ENCODE assay signal across 16 cellular contexts in genomic region chr7:36970551-36971514, GRCh38.
DNase-seq lines count a peak whose midpoint lies in the region; ATAC-seq and TF ChIP-seq lines count a peak whose summit lies in the region.
"Had no signal": no experiment of that assay in that cellular context is flagged by ENCODE, and none has a peak within 500 bp of the region (broad histone marks: within the 10 kb centered on the region; RNA-seq: fewer than 3 reads in every experiment).

No MANE protein-coding gene starts in this region.

- H3K27me3 ChIP-seq in endodermal cell (ENCODE audit: control insufficient read depth, insufficient read depth, low read length, poor library complexity, severe bottlenecking), result no peaks in the 10 kb centered on the region
- H3K27me3 ChIP-seq: vagina had no signal

- no peak overlapping the region for H3K27ac ChIP-seq in endodermal cell (ENCODE audit: low read depth, low read length)
- H3K27ac ChIP-seq: GM23248, left ventricle myocardium inferior, vagina had no signal

- TF ChIP-seq CTCF in endodermal cell (conservative IDR thresholded peaks at IDR 0.05) (no peak), progenitor cell of endocrine pancreas (IDR thresholded peaks at IDR 0.05; ENCODE audit: unreplicated experiment) (no peak)

- H3K4me3 ChIP-seq in endodermal cell (ENCODE audit: low read length), result peak overlapping the region; percentile 4
- H3K4me3 ChIP-seq: GM23248, left ventricle myocardium inferior, vagina had no signal

- H3K9ac ChIP-seq in endodermal cell (ENCODE audit: extremely low read depth, low read length, poor library complexity, severe bottlenecking), result peak overlapping the region; percentile 13
- H3K9ac ChIP-seq: GM23248 had no signal

- ATAC-seq in GM18868 (IDR thresholded peaks at IDR 0.05; ENCODE audit: unreplicated experiment), result no peak
- ATAC-seq: stimulated activated memory B cell treated with anti-CD40 and anti-IgM and Interleukin-4, amounts not matched to agents 10 μg/mL and 1 μg/mL and 100 μg/mL, for 72 hours had no signal

- no peaks in the 10 kb centered on the region for H3K9me3 Mint-ChIP-seq in activated CD4-positive, alpha-beta T cell treated with anti-CD3 and anti-CD28 coated beads, Interleukin-2, amount 10 ng/mL, durations not matched to agents 24 days and 14 days
- H3K9me3 Mint-ChIP-seq in endodermal cell, result peaks cover 13% of the 10 kb centered on the region
- peaks cover 3% of the 10 kb centered on the region for H3K9me3 Mint-ChIP-seq in progenitor cell of endocrine pancreas (ENCODE audit: low read depth)
- H3K9me3 Mint-ChIP-seq: stimulated activated memory B cell treated with anti-CD40 and anti-IgM and Interleukin-4, amounts not matched to agents 10 μg/mL and 1 μg/mL and 100 μg/mL, for 72 hours had no signal

- no peaks in the 10 kb centered on the region for H3K27me3 Mint-ChIP-seq in activated CD4-positive, alpha-beta T cell treated with anti-CD3 and anti-CD28 coated beads, Interleukin-2, amount 10 ng/mL, durations not matched to agents 24 days and 14 days
- peaks cover 8% of the 10 kb centered on the region for H3K27me3 Mint-ChIP-seq in endodermal cell (ENCODE audit: insufficient read depth)
- no peaks in the 10 kb centered on the region for H3K27me3 Mint-ChIP-seq in progenitor cell of endocrine pancreas
- H3K27me3 Mint-ChIP-seq: stimulated activated memory B cell treated with anti-CD40 and anti-IgM and Interleukin-4, amounts not matched to agents 10 μg/mL and 1 μg/mL and 100 μg/mL, for 72 hours had no signal

- peaks cover 3% of the 10 kb centered on the region for H3K36me3 ChIP-seq in endodermal cell (ENCODE audit: control insufficient read depth, insufficient read depth, low read length)
- H3K36me3 ChIP-seq: vagina had no signal

- H3K9me3 ChIP-seq in endodermal cell (ENCODE audit: control insufficient read depth, low read length), result peaks cover 12% of the 10 kb centered on the region
- H3K9me3 ChIP-seq: left ventricle myocardium inferior, vagina had no signal

- intact Hi-C loops in activated CD4-positive, alpha-beta T cell treated with anti-CD3 and anti-CD28 coated beads, Interleukin-2, amount 10 ng/mL, durations not matched to agents 24 days and 14 days (cut with micrococcal nuclease), result no loop called here

- H3K36me3 Mint-ChIP-seq in activated CD4-positive, alpha-beta T cell treated with anti-CD3 and anti-CD28 coated beads, Interleukin-2, amount 10 ng/mL, durations not matched to agents 24 days and 14 days (ENCODE audit: low read depth), result peaks cover 26% of the 10 kb centered on the region
- H3K36me3 Mint-ChIP-seq in endodermal cell (ENCODE audit: low read depth) (peaks cover 13% of the 10 kb centered on the region), progenitor cell of endocrine pancreas (ENCODE audit: insufficient read depth) (peaks cover 7% of the 10 kb centered on the region)

- peak overlapping the region; percentile 66 for H3K27ac Mint-ChIP-seq in activated CD4-positive, alpha-beta T cell treated with anti-CD3 and anti-CD28 coated beads, Interleukin-2, amount 10 ng/mL, durations not matched to agents 24 days and 14 days
- H3K27ac Mint-ChIP-seq in endodermal cell (no peak overlapping the region), progenitor cell of endocrine pancreas (peak overlapping the region; percentile 92)
- H3K27ac Mint-ChIP-seq: stimulated activated memory B cell treated with anti-CD40 and anti-IgM and Interleukin-4, amounts not matched to agents 10 μg/mL and 1 μg/mL and 100 μg/mL, for 72 hours had no signal

- peaks cover 22% of the 10 kb centered on the region for H3K4me1 Mint-ChIP-seq in activated CD4-positive, alpha-beta T cell treated with anti-CD3 and anti-CD28 coated beads, Interleukin-2, amount 10 ng/mL, durations not matched to agents 24 days and 14 days
- H3K4me1 Mint-ChIP-seq in endodermal cell (peaks cover 25% of the 10 kb centered on the region), progenitor cell of endocrine pancreas (ENCODE audit: low read depth) (peaks cover 45% of the 10 kb centered on the region)

- DNase-seq in activated CD4-positive, alpha-beta T cell treated with anti-CD3 and anti-CD28 coated beads, Interleukin-2, amount 10 ng/mL, durations not matched to agents 24 days and 14 days, result no peak
- DNase-seq in activated CD4-positive, alpha-beta T cell treated with anti-CD3 and anti-CD28 coated beads for 4 hours, result no peak
- DNase-seq in NCI-H1930 (lab: John Stamatoyannopoulos, UW) (peak; percentile 92 to 94), endodermal cell (no peak), progenitor cell of endocrine pancreas (ENCODE audit: low spot score, unreplicated experiment) (no peak), NCI-H1694 (lab: John Stamatoyannopoulos, UW) (no peak), GM03348 (ENCODE audit: low spot score) (no peak)
- DNase-seq: activated CD4-positive, CD25-positive, alpha-beta regulatory T cell treated with anti-CD3 and anti-CD28 coated beads, Interleukin-2, amount 50 U/mL, for 72 hours; GM23248; left ventricle myocardium inferior; NCI-H1105; NCI-H524 treated with DMSO at 0.1 percent for 48 hours; SW 1271 had no signal

- peaks cover 7% of the 10 kb centered on the region for H3K4me1 ChIP-seq in endodermal cell (ENCODE audit: control insufficient read depth, insufficient read depth, low read length)
- H3K4me1 ChIP-seq: vagina had no signal

- 84 to 100% methylated on average over 2 to 5 of the region's 5 CpGs for WGBS in endodermal cell (ENCODE audit: insufficient coverage in 1 of 2, insufficient read length in 1 of 2), 2 experiments

- H3K4me3 Mint-ChIP-seq in activated CD4-positive, alpha-beta T cell treated with anti-CD3 and anti-CD28 coated beads, Interleukin-2, amount 10 ng/mL, durations not matched to agents 24 days and 14 days, result peak overlapping the region; percentile 0
- H3K4me3 Mint-ChIP-seq in endodermal cell (no peak overlapping the region), progenitor cell of endocrine pancreas (ENCODE audit: low read depth) (no peak overlapping the region)
- H3K4me3 Mint-ChIP-seq: stimulated activated memory B cell treated with anti-CD40 and anti-IgM and Interleukin-4, amounts not matched to agents 10 μg/mL and 1 μg/mL and 100 μg/mL, for 72 hours had no signal

Comparison
In these comparisons a context has a peak if more than half of its experiments do, and no peak if none do; other contexts are left out.
1. DNase-seq: peak in NCI-H1930 (2 of 2); none in activated CD4-positive, alpha-beta T cell treated with anti-CD3 and anti-CD28 coated beads, Interleukin-2, amount 10 ng/mL, durations not matched to agents 24 days and 14 days (single experiment), activated CD4-positive, alpha-beta T cell treated with anti-CD3 and anti-CD28 coated beads for 4 hours (0 of 2), endodermal cell (single experiment), progenitor cell of endocrine pancreas (single experiment), NCI-H1694 (single experiment) and GM03348 (single experiment).